15 cellular contexts compared by ENCODE assay signal in the genomic region with DNA sequence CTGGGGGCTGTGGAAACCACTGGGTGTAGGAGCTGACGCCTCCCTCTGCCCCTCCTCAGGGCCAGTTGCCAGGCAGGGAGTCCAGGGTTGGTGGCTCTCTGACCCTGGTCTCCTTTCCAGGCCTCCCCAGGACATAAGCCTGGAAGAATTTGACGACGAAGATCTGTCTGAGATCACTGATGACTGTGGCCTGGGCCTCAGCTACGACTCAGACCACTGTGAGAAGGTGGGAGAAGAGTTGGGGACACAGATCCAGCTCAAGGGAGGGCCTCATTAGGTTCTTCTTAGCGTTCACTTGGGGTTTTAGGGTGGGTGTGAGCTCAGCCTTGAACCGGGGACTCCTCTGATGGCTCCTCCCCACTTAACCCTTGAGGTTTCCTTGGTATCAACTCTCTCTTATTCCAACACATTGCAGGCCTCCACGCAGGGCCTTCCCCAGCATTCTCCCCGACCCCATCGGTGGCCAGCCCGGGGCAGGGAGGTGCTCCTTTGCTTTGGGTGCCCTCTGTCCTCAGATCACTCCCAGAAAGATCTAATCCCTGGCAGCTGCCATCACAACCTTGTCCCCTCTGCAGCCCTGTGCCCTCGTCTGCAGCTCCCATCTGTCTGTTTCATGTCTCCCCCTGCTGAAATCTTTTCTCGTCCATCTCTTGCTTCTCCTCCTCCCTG. TPM values are rescaled to one million over a fixed set of nuclear protein-coding genes. Genes with fewer than 3 reads are reported as not detected.
DNase-seq lines count a peak whose midpoint lies in the region; ATAC-seq, FAIRE-seq and TF ChIP-seq lines count a peak whose summit lies in the region.
"Had no signal": no experiment of that assay in that cellular context is flagged by ENCODE, and none has a peak within 500 bp of the region (broad histone marks: within the 10 kb centered on the region; RNA-seq: fewer than 3 reads in every experiment).

No MANE protein-coding gene starts in this region.

- H3K27ac ChIP-seq in A549 (no peak overlapping the region), kidney (ENCODE audit: low read depth in 2 of 2, low read length in 2 of 2) (no peak overlapping the region), vagina (no peak overlapping the region)

- CTCF ChIA-PET in A549 (lab: Yijun Ruan, JAX) (interaction anchor here (0.5 to 1.3 kb wide), 2 partner anchors 76 to 235 kb away, joined by 4 read pairs; partner anchors contain the start of gene SCO2), Caco-2 (lab: Charles Lee) (no interaction called here), WTC11 (lab: Charles Lee) (interaction anchor here (0.6 to 1.8 kb wide), 9 partner anchors 19 to 325 kb away, joined by 3 to 9 read pairs (median 4); partner anchors contain the start of genes SCO2 and SYCE3)

- peaks cover 4% of the 10 kb centered on the region; the same call in 1 of the 3 replicates for H3K4me1 ChIP-seq in A549
- peaks cover 5% of the 10 kb centered on the region for H3K4me1 ChIP-seq in Caco-2
- H3K4me1 ChIP-seq in kidney (ENCODE audit: control insufficient read depth in 1 of 2, insufficient read depth in 1 of 2, low read depth in 1 of 2, low read length in 2 of 2) = peaks cover 0 to 2% of the 10 kb centered on the region in 2 donors
- peaks cover 8% of the 10 kb centered on the region for H3K4me1 ChIP-seq in vagina

- H3K27me3 ChIP-seq in Caco-2 (replicated peaks; ENCODE audit: control insufficient read depth, insufficient read depth, low read length) = no peaks in the 10 kb centered on the region
- no peaks in the 10 kb centered on the region for H3K27me3 ChIP-seq in vagina

- peak overlapping the region; percentile 97; the same call in 2 of the 3 replicates for H3K4me2 ChIP-seq in A549

- no peak for TF ChIP-seq EP300 in A549 (IDR thresholded peaks at IDR 0.05)

- peaks cover 7% of the 10 kb centered on the region for H3K27me3 Mint-ChIP-seq in Caco-2 (ENCODE audit: insufficient read depth, unreplicated experiment)
- peaks cover 63% of the 10 kb centered on the region for H3K27me3 Mint-ChIP-seq in WTC11 (ENCODE audit: low read depth)

- TF ChIP-seq RAD21 in A549 (conservative IDR thresholded peaks at IDR 0.05 in 1 of 2, IDR thresholded peaks at IDR 0.05 in 1 of 2) = no peak

- H3K4me3 ChIP-seq in A549 = no peak overlapping the region
- no peak overlapping the region for H3K4me3 ChIP-seq in Caco-2 (ENCODE audit: low read depth, low read length)
- no peak overlapping the region for H3K4me3 ChIP-seq in kidney (ENCODE audit: low read length in 2 of 2)
- no peak overlapping the region for H3K4me3 ChIP-seq in vagina

- ATAC-seq in A549 (no peak), WTC11 (no peak), HG02970 (IDR thresholded peaks at IDR 0.05; ENCODE audit: low FRiP score, unreplicated experiment) (no peak), HG02981 (IDR thresholded peaks at IDR 0.05; ENCODE audit: unreplicated experiment) (no peak), GM21367 (IDR thresholded peaks at IDR 0.05; ENCODE audit: unreplicated experiment) (no peak)

- peak overlapping the region; percentile 67 for H3K4me3 Mint-ChIP-seq in Caco-2 (ENCODE audit: unreplicated experiment)
- peak overlapping the region; percentile 59 for H3K4me3 Mint-ChIP-seq in WTC11

- TF ChIP-seq CTCF in A549 (IDR thresholded peaks at IDR 0.05) = no peak
- no peak for TF ChIP-seq CTCF in Caco-2 (IDR thresholded peaks at IDR 0.05; ENCODE audit: insufficient read depth in 1 of 2, low read depth in 1 of 2, low read length in 1 of 2, severe bottlenecking in 1 of 2, unreplicated experiment in 1 of 2)
- no peak for TF ChIP-seq CTCF in WTC11 (IDR thresholded peaks at IDR 0.05)
- no peak for TF ChIP-seq CTCF in kidney (IDR thresholded peaks at IDR 0.05; ENCODE audit: borderline replicate concordance, extremely low read depth, insufficient read depth)
- TF ChIP-seq CTCF in vagina (IDR thresholded peaks at IDR 0.05) = no peak

- peaks cover 7% of the 10 kb centered on the region for H3K4me1 Mint-ChIP-seq in Caco-2 (ENCODE audit: low read depth, unreplicated experiment)
- H3K4me1 Mint-ChIP-seq in WTC11 = peaks cover 12% of the 10 kb centered on the region; the same call in 1 of the 2 replicates

- no peaks in the 10 kb centered on the region for H3K36me3 Mint-ChIP-seq in Caco-2 (ENCODE audit: insufficient read depth, unreplicated experiment)
- no peaks in the 10 kb centered on the region for H3K36me3 Mint-ChIP-seq in WTC11

- 65% methylated on average over 10 of the region's 12 CpGs for WGBS in A549 (ENCODE audit: missing lambda C conversion rate)

- no peak for TF ChIP-seq POLR2A in A549 (IDR thresholded peaks at IDR 0.05; ENCODE audit: low read length)
- no peak for TF ChIP-seq POLR2A in vagina (IDR thresholded peaks at IDR 0.05)

- H3K36me3 ChIP-seq in Caco-2 (ENCODE audit: control insufficient read depth, insufficient read depth, low read length) (no peaks in the 10 kb centered on the region), kidney (ENCODE audit: control insufficient read depth in 1 of 2, insufficient read depth in 2 of 2, low read length in 2 of 2) (no peaks in the 10 kb centered on the region), vagina (no peaks in the 10 kb centered on the region)

- FAIRE-seq in A549 (lab: Jason Lieb, UNC) = no peak
- FAIRE-seq in kidney (lab: Jason Lieb, UNC) = no peak
- FAIRE-seq: frontal cortex, keratinocyte, RCC 7860 had no signal

- H3K9me3 Mint-ChIP-seq in Caco-2 (ENCODE audit: unreplicated experiment) = no peaks in the 10 kb centered on the region
- H3K9me3 Mint-ChIP-seq in WTC11 = no peaks in the 10 kb centered on the region

- no peak overlapping the region for H3K9ac ChIP-seq in kidney (ENCODE audit: low read length in 2 of 2)

- intact Hi-C loops in Caco-2 (cut with micrococcal nuclease; ENCODE audit: unreplicated experiment) = no loop called here
- intact Hi-C loops in kidney (cut with DNase I) = no loop called here
- intact Hi-C loops in vagina (cut with DNase I) = no loop called here

- POLR2A ChIA-PET in A549 (lab: Yijun Ruan, JAX) = no interaction called here
- POLR2A ChIA-PET in Caco-2 (lab: Charles Lee) = no interaction called here
- POLR2A ChIA-PET in WTC11 (lab: Charles Lee) = interaction anchor here (1.2 kb wide), 1 partner anchor 19 kb away, joined by 4 read pairs; the partner anchor contains the start of gene CHKB

- H3K9me3 ChIP-seq in A549 (no peaks in the 10 kb centered on the region), Caco-2 (no peaks in the 10 kb centered on the region), kidney (ENCODE audit: control insufficient read depth in 1 of 2, low read length in 2 of 2) (no peaks in the 10 kb centered on the region), vagina (no peaks in the 10 kb centered on the region)

- no peak overlapping the region for H3K27ac Mint-ChIP-seq in Caco-2 (ENCODE audit: unreplicated experiment)
- no peak overlapping the region for H3K27ac Mint-ChIP-seq in WTC11

- DNase-seq in A549 (ENCODE audit: low read depth in 1 of 2, low spot score in 1 of 2) = no peak
- DNase-seq in Caco-2 = peak in 1 of 2 experiments; percentile 23
- DNase-seq in WTC11 (ENCODE audit: low spot score) = no peak
- DNase-seq in kidney = peak; percentile 48
- no peak for DNase-seq in vagina (ENCODE audit: extremely low spot score in 2 of 2)
- DNase-seq: dermis blood vessel endothelial cell; KG1; NCI-H2081; stimulated activated CD4-positive, alpha-beta T cell treated with anti-CD3 and anti-CD28 coated beads, Interleukin-15, amount 100 ng/mL, for 24 hours had no signal

- BruUV-seq in Caco-2 (replicated peaks; lab: Mats Ljungman, UMichigan) = no TSS peak

RNA-seq across cellular contexts. Expression of gene MAPK8IP2, which starts 1.2 kb away (rescaled TPM):
- polyA plus RNA-seq in A549 (2011; rRNA removed) (0.75 and 0.76 TPM in 2 replicates), A549 (2017; fragmentation: RNase III; extraction: RNeasy Plus Mini Kit Qiagen cat#74134 plus additional on column Dnase treatment) (2.2 to 3.0 TPM (median 2.8 TPM) in 3 replicates), kidney (ENCODE audit: insufficient read depth, low read depth, low replicate concordance) (1.0 TPM)
- polyA plus RNA-seq in A549 (2012; cell fraction: cytosol; rRNA removed) = 0.91 and 1.4 TPM in 2 replicates
- 2.5 and 3.0 TPM in 2 replicates for polyA plus RNA-seq in A549 (2012; cell fraction: nucleus; rRNA removed)
- 0.74 and 1.3 TPM in 2 replicates for polyA minus RNA-seq in A549 (2011; rRNA and poly(A)+ RNA removed)
- total RNA-seq in Caco-2 (2022) (3.2 and 3.9 TPM in 2 replicates), WTC11 (2021) (1.8 to 4.9 TPM (median 1.9 TPM) in 3 replicates), kidney (1.1 TPM), vagina (3.2 TPM)

RNA-seq across cellular contexts. Expression of gene CHKB, which starts 19.2 kb away (rescaled TPM):
- polyA plus RNA-seq in A549 (2011; rRNA removed) (16.4 and 22.7 TPM in 2 replicates), A549 (2017; fragmentation: RNase III; extraction: RNeasy Plus Mini Kit Qiagen cat#74134 plus additional on column Dnase treatment) (21.0 to 26.1 TPM (median 25.8 TPM) in 3 replicates), kidney (ENCODE audit: insufficient read depth, low read depth, low replicate concordance) (73.0 TPM)
- 14.8 and 15.9 TPM in 2 replicates for polyA plus RNA-seq in A549 (2012; cell fraction: cytosol; rRNA removed)
- 74.0 and 86.8 TPM in 2 replicates for polyA plus RNA-seq in A549 (2012; cell fraction: nucleus; rRNA removed)
- 6.4 and 7.8 TPM in 2 replicates for polyA minus RNA-seq in A549 (2011; rRNA and poly(A)+ RNA removed)
- total RNA-seq in Caco-2 (2022) (43.3 and 45.4 TPM in 2 replicates), WTC11 (2021) (75.4 to 80.0 TPM (median 76.1 TPM) in 3 replicates), kidney (91.7 TPM), vagina (51.6 TPM)

RNA-seq across cellular contexts. Expression of gene CPT1B, which starts 23.6 kb away (rescaled TPM):
- polyA plus RNA-seq in A549 (2011; rRNA removed) (12.1 and 16.5 TPM in 2 replicates), A549 (2017; fragmentation: RNase III; extraction: RNeasy Plus Mini Kit Qiagen cat#74134 plus additional on column Dnase treatment) (21.1 to 27.5 TPM (median 26.5 TPM) in 3 replicates), kidney (ENCODE audit: insufficient read depth, low read depth, low replicate concordance) (20.6 TPM)
- 15.9 and 16.1 TPM in 2 replicates for polyA plus RNA-seq in A549 (2012; cell fraction: cytosol; rRNA removed)
- 137 and 142 TPM in 2 replicates for polyA plus RNA-seq in A549 (2012; cell fraction: nucleus; rRNA removed)
- 4.6 and 6.1 TPM in 2 replicates for polyA minus RNA-seq in A549 (2011; rRNA and poly(A)+ RNA removed)
- total RNA-seq in Caco-2 (2022) (19.8 and 24.6 TPM in 2 replicates), WTC11 (2021) (33.7 to 47.8 TPM (median 47.4 TPM) in 3 replicates), kidney (34.3 TPM), vagina (29.2 TPM)

RNA-seq across cellular contexts. Expression of gene ARSA, which starts 26.1 kb away (rescaled TPM):
- polyA plus RNA-seq in A549 (2011; rRNA removed) (7.7 and 9.1 TPM in 2 replicates), A549 (2017; fragmentation: RNase III; extraction: RNeasy Plus Mini Kit Qiagen cat#74134 plus additional on column Dnase treatment) (15.9 to 22.5 TPM (median 19.5 TPM) in 3 replicates), kidney (ENCODE audit: insufficient read depth, low read depth, low replicate concordance) (52.8 TPM)
- polyA plus RNA-seq in A549 (2012; cell fraction: cytosol; rRNA removed) = 10.3 and 15.6 TPM in 2 replicates
- polyA plus RNA-seq in A549 (2012; cell fraction: nucleus; rRNA removed) = 86.8 and 111 TPM in 2 replicates
- 4.3 and 6.0 TPM in 2 replicates for polyA minus RNA-seq in A549 (2011; rRNA and poly(A)+ RNA removed)
- total RNA-seq in Caco-2 (2022) (11.5 TPM in 2 replicates), WTC11 (2021) (17.7 to 18.8 TPM (median 17.8 TPM) in 3 replicates), kidney (53.0 TPM), vagina (44.2 TPM)

RNA-seq across cellular contexts. Expression of gene SYCE3, which starts 39.1 kb away (rescaled TPM):
- polyA plus RNA-seq in A549 (2011; rRNA removed) (0.30 and 0.59 TPM in 2 replicates), A549 (2017; fragmentation: RNase III; extraction: RNeasy Plus Mini Kit Qiagen cat#74134 plus additional on column Dnase treatment) (0.29 to 0.45 TPM in 2 of 3 replicates, not detected in the other), kidney (ENCODE audit: insufficient read depth, low read depth, low replicate concordance) (4.6 TPM)
- 0.49 and 0.77 TPM in 2 replicates for polyA plus RNA-seq in A549 (2012; cell fraction: cytosol; rRNA removed)
- not detected in 2 replicates for polyA plus RNA-seq in A549 (2012; cell fraction: nucleus; rRNA removed)
- polyA minus RNA-seq in A549 (2011; rRNA and poly(A)+ RNA removed) = not detected in 2 replicates
- total RNA-seq in Caco-2 (2022) (not detected in 2 replicates), WTC11 (2021) (0.46 to 0.89 TPM (median 0.85 TPM) in 3 replicates), kidney (not detected), vagina (not detected)
- total RNA-seq: dermis blood vessel endothelial cell, frontal cortex had no signal
